Comparison of ENCODE assay signal across 3 cellular contexts in genomic region chr6:52597738-52598122, GRCh38.
TF ChIP-seq lines count a peak whose summit lies in the region.

No MANE protein-coding gene starts in this region.

TF ChIP-seq in A549, 52 proteins besides CTCF, POLR2A, EP300 and RAD21:
- no peak for TF ChIP-seq POLR2AphosphoS2 (conservative IDR thresholded peaks at IDR 0.05; ENCODE audit: low read length)
- no peak for TF ChIP-seq FOSL2 (IDR thresholded peaks at IDR 0.05)
- no peak for TF ChIP-seq FOSL2 (CRISPR knock-in tag; IDR thresholded peaks at IDR 0.05)
- TF ChIP-seq ATOH8 (CRISPR knock-in tag; IDR thresholded peaks at IDR 0.05; ENCODE audit: low read depth), result no peak
- TF ChIP-seq MYC (IDR thresholded peaks at IDR 0.05; ENCODE audit: borderline replicate concordance, low read length), result no peak
- TF ChIP-seq ZC3H11A (IDR thresholded peaks at IDR 0.05), result no peak
- TF ChIP-seq HOXB5 (CRISPR knock-in tag; IDR thresholded peaks at IDR 0.05), result no peak
- no peak for TF ChIP-seq JUN (IDR thresholded peaks at IDR 0.05)
- TF ChIP-seq EHF (CRISPR knock-in tag; IDR thresholded peaks at IDR 0.05), result no peak
- TF ChIP-seq, protein P1, sequence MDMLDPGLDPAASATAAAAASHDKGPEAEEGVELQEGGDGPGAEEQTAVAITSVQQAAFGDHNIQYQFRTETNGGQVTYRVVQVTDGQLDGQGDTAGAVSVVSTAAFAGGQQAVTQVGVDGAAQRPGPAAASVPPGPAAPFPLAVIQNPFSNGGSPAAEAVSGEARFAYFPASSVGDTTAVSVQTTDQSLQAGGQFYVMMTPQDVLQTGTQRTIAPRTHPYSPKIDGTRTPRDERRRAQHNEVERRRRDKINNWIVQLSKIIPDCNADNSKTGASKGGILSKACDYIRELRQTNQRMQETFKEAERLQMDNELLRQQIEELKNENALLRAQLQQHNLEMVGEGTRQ (IDR thresholded peaks at IDR 0.05), result no peak
- no peak for TF ChIP-seq KDM1A (IDR thresholded peaks at IDR 0.05; ENCODE audit: low read depth)
- TF ChIP-seq JUNB (IDR thresholded peaks at IDR 0.05), result no peak

TF ChIP-seq in IMR-90, 13 proteins besides CTCF, POLR2A, EP300 and RAD21:
- TF ChIP-seq RCOR1 (IDR thresholded peaks at IDR 0.05; ENCODE audit: insufficient replicate concordance, low read length), result no peak
- TF ChIP-seq RFX5 (IDR thresholded peaks at IDR 0.05; ENCODE audit: low read depth, low read length), result no peak
- no peak for TF ChIP-seq MAFK (IDR thresholded peaks at IDR 0.05; ENCODE audit: low read depth, low read length)
- TF ChIP-seq FOS (IDR thresholded peaks at IDR 0.05; ENCODE audit: low read depth, low read length), result no peak
- TF ChIP-seq, protein P1 (IDR thresholded peaks at IDR 0.05; ENCODE audit: low read depth, low read length), result no peak
- no peak for TF ChIP-seq SMC3 (IDR thresholded peaks at IDR 0.05; ENCODE audit: low read depth, low read length)
- no peak for TF ChIP-seq NFE2L2 (IDR thresholded peaks at IDR 0.05; ENCODE audit: low read depth, low read length)
- no peak for TF ChIP-seq CHD1 (IDR thresholded peaks at IDR 0.05; ENCODE audit: low read depth, low read length)
- TF ChIP-seq MAZ (IDR thresholded peaks at IDR 0.05; ENCODE audit: borderline replicate concordance, low read depth, low read length), result no peak
- no peak for TF ChIP-seq MXI1 (IDR thresholded peaks at IDR 0.05; ENCODE audit: borderline replicate concordance, low read depth, low read length)
- TF ChIP-seq ELK1 (IDR thresholded peaks at IDR 0.05; ENCODE audit: borderline replicate concordance, low read depth, low read length), result no peak
- TF ChIP-seq CEBPB (IDR thresholded peaks at IDR 0.05; ENCODE audit: low read depth, low read length), result no peak
- TF ChIP-seq BHLHE40 (IDR thresholded peaks at IDR 0.05; ENCODE audit: low read depth, low read length), result no peak
TF ChIP-seq in IMR-90: peak in this region for 0.

TF ChIP-seq in GM12891, 5 proteins besides CTCF, POLR2A, EP300 and RAD21:
- TF ChIP-seq TAF1 (IDR thresholded peaks at IDR 0.05; ENCODE audit: low read depth, low read length) (no peak), PAX5 (IDR thresholded peaks at IDR 0.05; ENCODE audit: insufficient read depth, low read length, severe bottlenecking) (no peak), SPI1 (IDR thresholded peaks at IDR 0.05; ENCODE audit: low read depth, low read length) (no peak), POLR2AphosphoS5 (IDR thresholded peaks at IDR 0.05; ENCODE audit: low read depth, low read length) (no peak), POU2F2 (IDR thresholded peaks at IDR 0.05; ENCODE audit: low read depth, low read length) (no peak)
TF ChIP-seq in GM12891: peak in this region for 0.
